ENCODE assay signal across 8 cellular contexts in the genomic region with DNA sequence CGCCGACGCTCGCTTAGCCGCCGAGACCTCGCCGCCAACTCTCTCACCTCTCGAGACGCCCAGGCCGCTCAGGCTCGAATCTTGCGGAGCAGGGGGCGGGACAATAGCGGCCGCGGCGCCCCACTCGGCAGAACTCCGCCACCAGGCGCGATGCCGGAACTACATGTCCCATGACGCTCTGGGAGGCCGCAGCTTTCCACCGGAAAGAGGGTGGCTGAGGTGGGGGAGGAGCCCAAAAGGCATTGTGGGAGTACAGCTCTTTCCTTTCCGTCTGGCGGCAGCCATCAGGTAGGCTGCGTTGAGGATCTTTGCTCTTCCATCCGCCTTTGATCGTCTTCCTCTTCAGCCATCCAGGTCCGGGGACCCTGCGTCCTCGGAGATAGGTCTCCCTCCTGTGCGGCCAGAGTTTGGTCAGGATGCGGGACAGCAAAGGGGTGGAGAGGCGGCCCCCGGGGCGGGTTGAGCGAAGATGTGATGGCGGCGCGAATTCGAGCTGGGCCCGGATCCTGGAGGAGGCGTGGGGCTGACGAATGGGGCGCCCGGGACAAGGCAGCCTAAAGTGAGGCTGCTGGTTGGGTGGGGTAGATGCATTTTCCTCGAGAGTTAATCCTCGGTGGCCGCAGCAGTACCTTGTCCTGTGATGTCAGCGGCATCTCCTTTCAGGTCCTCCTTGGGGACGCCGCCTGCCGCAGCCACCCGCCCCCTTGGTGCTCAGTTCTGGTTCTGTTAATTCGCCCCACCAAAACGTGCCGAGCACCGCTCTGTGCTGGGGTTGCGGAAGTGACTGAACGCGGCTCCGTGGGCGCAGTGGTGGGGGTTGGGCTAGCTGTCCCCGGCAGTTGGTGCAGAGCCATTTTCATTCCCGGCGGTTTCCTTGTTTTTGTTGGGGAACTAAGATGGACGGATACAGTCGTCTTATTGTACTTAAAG. TPM values are rescaled to one million over a fixed set of nuclear protein-coding genes. Genes with fewer than 3 reads are reported as not detected.
DNase-seq lines count a peak whose midpoint lies in the region; ATAC-seq and TF ChIP-seq lines count a peak whose summit lies in the region.

A gene (minus strand): TSS at position 105 of the 930 bp plus-strand sequence. CDS start 6,086 bp downstream, outside the sequence.
A gene (plus strand): TSS at position 247 of the 930 bp plus-strand sequence. CDS start 728 bp downstream, outside the sequence.

- intact Hi-C loops in spleen (cut with DNase I; ENCODE audit: low total_unique reads): no loop called here

- peaks cover 15 to 25% (median 20%) of the 10 kb centered on the region in 3 donors for H3K27me3 Mint-ChIP-seq in immature natural killer cell (ENCODE audit: low read depth in 3 of 3)

- H3K4me3 ChIP-seq in AG04450 (ENCODE audit: low read depth, low read length): peak within 1 kb of the TSS; percentile 98
- H3K4me3 ChIP-seq in WI38 (ENCODE audit: low read depth, low read length): peak within 1 kb of the TSS; percentile 94
- peak within 1 kb of the TSS; percentile 95 to 96 for H3K4me3 ChIP-seq in cardiac fibroblast (replicated peaks in 1 of 2; ENCODE audit: low read depth in 2 of 2, low read length in 2 of 2)
- peak within 1 kb of the TSS; percentile 57 to 99 (median 83) for H3K4me3 ChIP-seq in spleen

- peaks cover 49 to 57% of the 10 kb centered on the region in 2 donors for H3K4me1 Mint-ChIP-seq in immature natural killer cell

- TF ChIP-seq CTCF in AG04450 (IDR thresholded peaks at IDR 0.05; ENCODE audit: low read depth, low read length) (peak; percentile 60), WI38 (IDR thresholded peaks at IDR 0.05; ENCODE audit: low read depth, low read length) (0 out of 2 replicates have a peak, but pooled peaks have one; percentile 22), cardiac fibroblast (IDR thresholded peaks at IDR 0.05; ENCODE audit: low read depth, low read length) (peak; percentile 53), spleen (IDR thresholded peaks at IDR 0.05 in 8 of 11, conservative IDR thresholded peaks at IDR 0.05 in 3 of 11) (peak; percentile 56 to 90 (median 80))

- DNase-seq in AG04450 (ENCODE audit: low read depth, low spot score) (peak; percentile 91), NCI-H2196 treated with DMSO at 0.1 percent for 48 hours (lab: John Stamatoyannopoulos, UW; ENCODE audit: unreplicated experiment) (peak; percentile 60), cardiac fibroblast (ENCODE audit: low read depth in 2 of 2) (peak; percentile 97 to 98), immature natural killer cell (peak; percentile 97), spleen (peak; percentile 99)

- CTCF ChIA-PET in AG04450 (lab: Charles Lee): interaction anchor here (1.7 to 2.0 kb wide), 2 partner anchors 28 to 29 kb away, joined by 7 to 9 read pairs; no protein-coding TSS in a partner anchor

- H3K4me3 Mint-ChIP-seq in immature natural killer cell: peak within 1 kb of the TSS; percentile 97 to 100 (median 98)

- H3K27ac ChIP-seq in AG04450 (ENCODE audit: low read depth, low read length) (peak within 1 kb of the TSS; percentile 75), spleen (peak within 1 kb of the TSS; percentile 91 to 99 (median 97))

- H3K9me3 Mint-ChIP-seq in immature natural killer cell: no peaks in the 10 kb centered on the region

- ATAC-seq in GM18870 (IDR thresholded peaks at IDR 0.05; ENCODE audit: unreplicated experiment) (peak; percentile 89), HG03135 (IDR thresholded peaks at IDR 0.05; ENCODE audit: unreplicated experiment) (peak; percentile 96)

- H3K4me1 ChIP-seq in spleen: peaks cover 28 to 59% (median 51%) of the 10 kb centered on the region in 6 donors

- TF ChIP-seq POLR2A in spleen (IDR thresholded peaks at IDR 0.05): peak; percentile 43 to 95 (median 92)

- H3K36me3 ChIP-seq in spleen: peaks cover 0 to 44% (median 33%) of the 10 kb centered on the region in 6 donors

- WGBS in spleen, 5 donors: 0 to 1% (median 0%) methylated on average over 48 to 71 of the region's 71 CpGs

- H3K9me3 ChIP-seq in AG04450 (ENCODE audit: control insufficient read depth, insufficient read depth, low read length): peaks cover 5% of the 10 kb centered on the region; the same call in 1 of the 2 replicates
- H3K9me3 ChIP-seq in spleen: no peaks in the 10 kb centered on the region

- peaks cover 8 to 30% (median 19%) of the 10 kb centered on the region in 3 donors for H3K36me3 Mint-ChIP-seq in immature natural killer cell

- peak within 1 kb of the TSS; percentile 95 to 98 (median 97) for H3K27ac Mint-ChIP-seq in immature natural killer cell

- POLR2A ChIA-PET in AG04450 (lab: Yijun Ruan, JAX): interaction anchor here (0.6 to 2.7 kb wide), 49 partner anchors 8 to 572 kb away, joined by 3 to 33 read pairs (median 5); no protein-coding TSS in a partner anchor

- no peaks in the 10 kb centered on the region for H3K27me3 ChIP-seq in AG04450 (ENCODE audit: control insufficient read depth, insufficient read depth, low read length)
- H3K27me3 ChIP-seq in spleen (replicated peaks in 1 of 7): no peaks in the 10 kb centered on the region

RNA-seq across cellular contexts. Expression of the first gene that starts in this region (rescaled TPM):
- 6.5 and 10.4 TPM in 2 replicates for polyA plus RNA-seq in AG04450 (2011; rRNA removed)
- polyA minus RNA-seq in AG04450 (2011; rRNA and poly(A)+ RNA removed): 4.6 and 4.7 TPM in 2 replicates
- 1 to 10 TPM; 2.1 to 4.7 (median 4.0) TPM for polyA plus RNA-seq in immature natural killer cell
- 10 to 100 TPM in 2 of 7 donors, 1 to 10 TPM in 5; 6.3 to 14.2 (median 9.2) TPM for total RNA-seq in spleen
- 1 to 10 TPM; 3.5 to 8.1 (median 4.9) TPM for polyA plus RNA-seq in spleen

RNA-seq across cellular contexts. Expression of the second gene that starts in this region (rescaled TPM):
- polyA plus RNA-seq in AG04450 (2011; rRNA removed): 3,614 and 3,910 TPM in 2 replicates
- polyA minus RNA-seq in AG04450 (2011; rRNA and poly(A)+ RNA removed): 1,474 and 1,844 TPM in 2 replicates
- 1,000 to 10,000 TPM; 2,712 to 5,031 (median 2,871) TPM for polyA plus RNA-seq in immature natural killer cell
- 1,000 to 10,000 TPM; 1,270 to 1,952 (median 1,638) TPM for total RNA-seq in spleen
- 1,000 to 10,000 TPM; 4,457 to 6,830 (median 5,860) TPM for polyA plus RNA-seq in spleen

Comparison
In these comparisons a context has a peak if more than half of its experiments do, and no peak if none do; other contexts are left out.
1. Peak in every context shown above with its lines: DNase-seq, ATAC-seq, H3K4me3 ChIP-seq and H3K27ac ChIP-seq.
2. CTCF ChIP-seq: peak in every context shown above with its lines; median percentile 80 in spleen; 60 in AG04450; 53 in cardiac fibroblast; 22 in WI38.